Comparison of ENCODE assay signal across 13 cellular contexts in genomic region chr10:8035641-8036520, GRCh38. TPM values are rescaled to one million over a fixed set of nuclear protein-coding genes. Genes with fewer than 3 reads are reported as not detected.
DNase-seq lines count a peak whose midpoint lies in the region; ATAC-seq and TF ChIP-seq lines count a peak whose summit lies in the region.
"Had no signal": no experiment of that assay in that cellular context is flagged by ENCODE, and none has a peak within 500 bp of the region (broad histone marks: within the 10 kb centered on the region; RNA-seq: fewer than 3 reads in every experiment).

No MANE protein-coding gene starts in this region.

- peak overlapping the region; percentile 85 for H3K4me2 ChIP-seq in GM23338

- H2AFZ ChIP-seq in GM23338: no peak overlapping the region

- H3F3A ChIP-seq in GM23338 (replicated peaks; ENCODE audit: low read depth): peaks cover 8% of the 10 kb centered on the region

- no peaks in the 10 kb centered on the region for H3K36me3 ChIP-seq in CD4-positive, CD25-positive, alpha-beta regulatory T cell (ENCODE audit: control insufficient read depth, insufficient read depth, low read length)
- H3K36me3 ChIP-seq in GM23338 (ENCODE audit: insufficient read depth) (no peaks in the 10 kb centered on the region), tibial nerve (no peaks in the 10 kb centered on the region)

- H3K4me3 ChIP-seq in CD4-positive, CD25-positive, alpha-beta regulatory T cell (ENCODE audit: low read depth, low read length): no peak overlapping the region
- H3K4me3 ChIP-seq in GM23338 (peak overlapping the region; percentile 60), tibial nerve (no peak overlapping the region)

- peaks cover 24% of the 10 kb centered on the region for H4K20me1 ChIP-seq in GM23338 (replicated peaks; ENCODE audit: insufficient read depth)

- H3K9me2 ChIP-seq in GM23338 (ENCODE audit: insufficient read depth): no peaks in the 10 kb centered on the region

- TF ChIP-seq POLR2A in tibial nerve (IDR thresholded peaks at IDR 0.05): no peak

- intact Hi-C loops in natural killer cell (cut with micrococcal nuclease): no loop called here

- H3K79me2 ChIP-seq in GM23338 (replicated peaks; ENCODE audit: insufficient read depth): no peaks in the 10 kb centered on the region

- H3K4me1 Mint-ChIP-seq in CD4-positive, CD25-positive, alpha-beta regulatory T cell: peaks cover 8 to 33% (median 24%) of the 10 kb centered on the region in 4 donors
- H3K4me1 Mint-ChIP-seq in GM23338 (peaks cover 35% of the 10 kb centered on the region), brain (peaks cover 26% of the 10 kb centered on the region), natural killer cell (peaks cover 22 to 31% of the 10 kb centered on the region in 2 donors)

- no peak for ATAC-seq in CD4-positive, CD25-positive, alpha-beta regulatory T cell (ENCODE audit: low read depth in 2 of 2)
- ATAC-seq in GM23338: peak; percentile 7
- no peak for ATAC-seq in natural killer cell
- ATAC-seq in GM21447 (IDR thresholded peaks at IDR 0.05; ENCODE audit: unreplicated experiment): no peak

- H3K27ac ChIP-seq in CD4-positive, CD25-positive, alpha-beta regulatory T cell (ENCODE audit: insufficient read depth, low read length, poor library complexity, severe bottlenecking): no peak overlapping the region
- H3K27ac ChIP-seq in GM23338 (ENCODE audit: low read depth) (no peak overlapping the region), tibial nerve (no peak overlapping the region)
- H3K27ac ChIP-seq: HL-60, VCaP had no signal

- peak overlapping the region; percentile 11 to 91 (median 83) for H3K27ac Mint-ChIP-seq in CD4-positive, CD25-positive, alpha-beta regulatory T cell
- H3K27ac Mint-ChIP-seq in GM23338: no peak overlapping the region
- H3K27ac Mint-ChIP-seq in brain: no peak overlapping the region
- H3K27ac Mint-ChIP-seq in natural killer cell: peak overlapping the region; percentile 56 to 77

- DNase-seq in CD4-positive, CD25-positive, alpha-beta regulatory T cell: peak in 1 of 3 donors; percentile 1
- DNase-seq in GM23338 (ENCODE audit: low spot score) (peak; percentile 69), natural killer cell (no peak), NCI-H2227 (lab: John Stamatoyannopoulos, UW; ENCODE audit: unreplicated experiment) (no peak), C1 segment of cervical spinal cord (lab: John Stamatoyannopoulos, UW) (no peak), tibial nerve (ENCODE audit: low spot score in 2 of 2) (no peak)
- DNase-seq: NCI-H510A treated with DMSO at 0.1 percent for 48 hours, occipital lobe had no signal

- peaks cover 49% of the 10 kb centered on the region for H3K27me3 ChIP-seq in CD4-positive, CD25-positive, alpha-beta regulatory T cell (ENCODE audit: control insufficient read depth, insufficient read depth, low read length)
- H3K27me3 ChIP-seq in GM23338 (ENCODE audit: insufficient read depth): peaks cover 100% of the 10 kb centered on the region
- peaks cover 7 to 99% of the 10 kb centered on the region in 2 donors for H3K27me3 ChIP-seq in tibial nerve

- peak overlapping the region in 3 of 4 donors; percentile 62 to 71 (median 71) for H3K4me3 Mint-ChIP-seq in CD4-positive, CD25-positive, alpha-beta regulatory T cell
- peak overlapping the region; percentile 61 for H3K4me3 Mint-ChIP-seq in GM23338
- peak overlapping the region; percentile 70 to 82 (median 76) for H3K4me3 Mint-ChIP-seq in brain
- peak overlapping the region; percentile 73 for H3K4me3 Mint-ChIP-seq in natural killer cell

- peaks cover 37% of the 10 kb centered on the region for H3K4me1 ChIP-seq in CD4-positive, CD25-positive, alpha-beta regulatory T cell (ENCODE audit: control insufficient read depth, insufficient read depth, low read length, poor library complexity, severe bottlenecking)
- peaks cover 50% of the 10 kb centered on the region for H3K4me1 ChIP-seq in GM23338 (ENCODE audit: insufficient read depth)
- H3K4me1 ChIP-seq in tibial nerve: peaks cover 0 to 48% (median 13%) of the 10 kb centered on the region in 4 donors

- H3K36me3 Mint-ChIP-seq in CD4-positive, CD25-positive, alpha-beta regulatory T cell: no peaks in the 10 kb centered on the region
- H3K36me3 Mint-ChIP-seq in GM23338 (ENCODE audit: low read depth) (no peaks in the 10 kb centered on the region), brain (no peaks in the 10 kb centered on the region), natural killer cell (peaks cover 8% of the 10 kb centered on the region)

- peaks cover 1 to 14% (median 5%) of the 10 kb centered on the region in 7 donors for H3K9me3 Mint-ChIP-seq in CD4-positive, CD25-positive, alpha-beta regulatory T cell
- H3K9me3 Mint-ChIP-seq in GM23338: no peaks in the 10 kb centered on the region; the same call in 2 of the 3 replicates
- peaks cover 0 to 20% (median 14%) of the 10 kb centered on the region in 5 experiments for H3K9me3 Mint-ChIP-seq in brain
- H3K9me3 Mint-ChIP-seq in natural killer cell: peaks cover 0 to 2% of the 10 kb centered on the region in 2 donors

- TF ChIP-seq EP300 in tibial nerve (IDR thresholded peaks at IDR 0.05): no peak

- H3K9me3 ChIP-seq in CD4-positive, CD25-positive, alpha-beta regulatory T cell (ENCODE audit: control insufficient read depth in 2 of 2, low read length in 2 of 2): no peaks in the 10 kb centered on the region
- H3K9me3 ChIP-seq in tibial nerve: no peaks in the 10 kb centered on the region

- no peak for TF ChIP-seq CTCF in GM23338 (conservative IDR thresholded peaks at IDR 0.05; ENCODE audit: low read depth in 2 of 2)
- TF ChIP-seq CTCF in brain (conservative IDR thresholded peaks at IDR 0.05): no peak
- no peak for TF ChIP-seq CTCF in natural killer cell (IDR thresholded peaks at IDR 0.05)
- no peak for TF ChIP-seq CTCF in tibial nerve (IDR thresholded peaks at IDR 0.05)

- H3K27me3 Mint-ChIP-seq in CD4-positive, CD25-positive, alpha-beta regulatory T cell: peaks cover 83% of the 10 kb centered on the region
- peaks cover 94% of the 10 kb centered on the region for H3K27me3 Mint-ChIP-seq in GM23338 (ENCODE audit: insufficient read depth, low read depth, poor library complexity)
- H3K27me3 Mint-ChIP-seq in brain: peaks cover 100% of the 10 kb centered on the region
- H3K27me3 Mint-ChIP-seq in natural killer cell (ENCODE audit: low read depth in 2 of 2): peaks cover 66 to 72% of the 10 kb centered on the region in 2 donors

- 4 to 5% methylated on average over 37 to 42 of the region's 47 CpGs for WGBS in tibial nerve, 2 donors

TF ChIP-seq in GM23338, 12 proteins besides CTCF, POLR2A, EP300 and RAD21:
- peak; percentile 79 for TF ChIP-seq EZH2 (IDR thresholded peaks at IDR 0.05; ENCODE audit: low read depth, unreplicated experiment)
- TF ChIP-seq JUNB (IDR thresholded peaks at IDR 0.05; ENCODE audit: unreplicated experiment): no peak
- peak; percentile 82 for TF ChIP-seq EZH2phosphoT487 (IDR thresholded peaks at IDR 0.05; ENCODE audit: unreplicated experiment)

RNA-seq across cellular contexts. Expression of gene GATA3, which starts 18.6 kb away (rescaled TPM):
- 182 TPM for total RNA-seq in CD4-positive, CD25-positive, alpha-beta regulatory T cell
- 10 to 100 TPM; 32.9 to 49.7 (median 42.5) TPM for polyA plus RNA-seq in CD4-positive, CD25-positive, alpha-beta regulatory T cell
- total RNA-seq in GM23338 (2014; rRNA removed; shearing (Covaris generic)): not detected in 2 replicates
- 0.23 and 0.33 TPM in 2 replicates for polyA plus RNA-seq in GM23338 (2016; fragmentation: Nextera tagmentation; extraction: Ambion mirVana)
- not detected for polyA plus RNA-seq in brain (ENCODE audit: insufficient read depth, low read depth, low replicate concordance)
- total RNA-seq in natural killer cell: 10 to 100 TPM; 50.3 to 92.2 (median 68.8) TPM
- under 1 TPM in 1 of 4 donors, not detected in 3; 0.60 TPM for total RNA-seq in tibial nerve
- total RNA-seq: fibroblast of villous mesenchyme, occipital lobe had no signal

Comparison
In these comparisons a context has a peak if more than half of its experiments do, and no peak if none do; other contexts are left out.
1. H3K27ac Mint-ChIP-seq: peak in CD4-positive, CD25-positive, alpha-beta regulatory T cell (3 of 3) and natural killer cell (2 of 2); none in GM23338 (single experiment) and brain (0 of 5).
2. RNA of gene GATA3, which starts 18.6 kb away (total RNA-seq): 182 TPM in CD4-positive, CD25-positive, alpha-beta regulatory T cell (single experiment) and 50.3 to 92.2 TPM in natural killer cell; 0.60 TPM in tibial nerve and not detected in GM23338; every median in the first group is over 10 times any median in the second.
3. Peak in every context shown above with its lines, with median percentiles within 50 percentile points of each other: H3K4me3 Mint-ChIP-seq.